Comparison of ENCODE assay signal across 23 cellular contexts in the genomic region with DNA sequence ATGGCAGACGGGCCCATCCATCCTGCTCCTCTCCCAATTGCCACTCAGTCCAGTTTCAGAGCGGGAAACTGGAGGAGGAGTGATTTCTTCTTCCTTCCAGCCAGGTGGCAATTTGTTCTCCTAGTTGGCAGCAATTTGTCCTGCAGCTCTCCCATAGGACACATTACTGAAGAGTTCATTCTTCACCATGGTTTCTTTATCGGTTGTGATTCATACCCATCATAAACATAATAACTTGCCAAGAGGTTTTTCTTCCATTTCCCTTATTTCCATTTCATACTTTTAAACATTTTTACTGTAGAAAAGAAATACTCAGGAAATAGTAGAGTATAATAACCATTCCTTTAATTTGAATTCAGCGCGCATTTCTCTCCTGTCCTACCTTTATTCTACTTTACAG.
"Had no signal": no experiment of that assay in that cellular context is flagged by ENCODE, and none has a peak within 500 bp of the region (broad histone marks: within the 10 kb centered on the region; RNA-seq: fewer than 3 reads in every experiment).

No MANE protein-coding gene starts in this region.

- H3K36me3 ChIP-seq: ascending aorta, Peyer's patch had no signal

- H3K27me3 ChIP-seq: ascending aorta, Peyer's patch had no signal

- H3K9me3 ChIP-seq: ascending aorta, Peyer's patch had no signal

- H3K4me1 ChIP-seq: ascending aorta, Peyer's patch had no signal

- H3K4me3 ChIP-seq: ascending aorta, K562, Peyer's patch had no signal

- DNase-seq: activated CD4-positive, alpha-beta T cell treated with anti-CD3 and anti-CD28 coated beads for 36 hours; activated CD4-positive, alpha-beta T cell treated with anti-CD3 and anti-CD28 coated beads, Interleukin-2, amount 10 ng/mL, durations not matched to agents 7 days and 5 days; activated CD4-positive, alpha-beta T cell treated with anti-CD3 and anti-CD28 coated beads, Interleukin-2, amount 50 U/mL, for 48 hours; activated CD8-positive, alpha-beta T cell treated with anti-CD3 and anti-CD28 coated beads, Interleukin-2, amount 10 ng/mL, durations not matched to agents 7 days and 5 days; activated gamma-delta T cell; activated naive CD4-positive, alpha-beta T cell treated with Interleukin-2 at 50 U/mL for 16 hours; activated naive CD8-positive, alpha-beta T cell treated with anti-CD3 and anti-CD28 coated beads, Interleukin-2, amount 10 ng/mL, durations not matched to agents 7 days and 5 days; activated T-cell treated with anti-CD3 and anti-CD28 coated beads, Interleukin-2, amount 50 U/mL, for 24 hours; amygdala; NCI-H1092 treated with DMSO at 0.1 percent for 48 hours; NCI-H187; NCI-H2029 treated with DMSO at 0.1 percent for 48 hours; NCI-H2107; NCI-H2171; NCI-H510A; NCI-H526; NCI-H748 treated with DMSO at 0.1 percent for 48 hours; NK-92 treated with Interleukin-12 subunit alpha and Interleukin-12 subunit beta, amount 100 ng/mL, for 24 hours; PC-3; Peyer's patch; RPMI8226 had no signal

- H3K27ac ChIP-seq: ascending aorta, Peyer's patch had no signal
